In genomic region chr22:19844423-19845368, GRCh38 we compare ENCODE assay signal across 7 cellular contexts. TPM values are rescaled to one million over a fixed set of nuclear protein-coding genes. Genes with fewer than 3 reads are reported as not detected.
A peak's percentile ranks its signal among the peaks of the same experiment; 100 is the strongest.
DNase-seq lines count a peak whose midpoint lies in the region; ATAC-seq, FAIRE-seq and TF ChIP-seq lines count a peak whose summit lies in the region.

No MANE protein-coding gene starts in this region.

- no peak for DNase-seq in GM12891 (ENCODE audit: insufficient read length, low spot score)
- peak; percentile 80 for DNase-seq in UCSD-AML1 (lab: John Stamatoyannopoulos, UW; ENCODE audit: unreplicated experiment)
- DNase-seq in globus pallidus (ENCODE audit: low spot score) = peak; percentile 31
- peak; percentile 93 for DNase-seq in spleen
- DNase-seq in NCI-H748 (lab: John Stamatoyannopoulos, UW; ENCODE audit: unreplicated experiment) = no peak
- no peak for DNase-seq in NCI-H187 (lab: John Stamatoyannopoulos, UW)

- no peak for TF ChIP-seq POLR2A in GM12891 (IDR thresholded peaks at IDR 0.05; ENCODE audit: low read depth, low read length)
- no peak for TF ChIP-seq POLR2A in spleen (IDR thresholded peaks at IDR 0.05)

- intact Hi-C loops in spleen (cut with DNase I; ENCODE audit: low total_unique reads) = no loop called here

- WGBS in spleen, 5 donors = 17 to 36% (median 24%) methylated on average over 16 to 22 of the region's 22 CpGs

- H3K27ac ChIP-seq in spleen = peak overlapping the region; percentile 26 to 84 (median 75)

- H3K36me3 ChIP-seq in spleen = peaks cover 0 to 16% (median 0%) of the 10 kb centered on the region in 6 donors

- peak; percentile 52 for FAIRE-seq in GM12891 (lab: Jason Lieb, UNC)

- no peaks in the 10 kb centered on the region for H3K27me3 ChIP-seq in spleen (replicated peaks in 1 of 7)

- no peaks in the 10 kb centered on the region for H3K9me3 ChIP-seq in spleen

- peak overlapping the region in 1 of 8 donors; percentile 33 for H3K4me3 ChIP-seq in spleen

- peak in 2 of 11 experiments; percentile 19 to 21 for TF ChIP-seq CTCF in spleen (IDR thresholded peaks at IDR 0.05 in 8 of 11, conservative IDR thresholded peaks at IDR 0.05 in 3 of 11)

- H3K4me1 ChIP-seq in spleen = peaks cover 23 to 70% (median 52%) of the 10 kb centered on the region in 6 donors

- no peak for ATAC-seq in GM21529 (IDR thresholded peaks at IDR 0.05; ENCODE audit: unreplicated experiment)

TF ChIP-seq in GM12891, 5 proteins besides CTCF, POLR2A, EP300 and RAD21:
- TF ChIP-seq POU2F2 (IDR thresholded peaks at IDR 0.05; ENCODE audit: low read depth, low read length) = no peak
- TF ChIP-seq PAX5 (IDR thresholded peaks at IDR 0.05; ENCODE audit: insufficient read depth, low read length, severe bottlenecking) = no peak
- TF ChIP-seq SPI1 (IDR thresholded peaks at IDR 0.05; ENCODE audit: low read depth, low read length) = no peak
- no peak for TF ChIP-seq POLR2AphosphoS5 (IDR thresholded peaks at IDR 0.05; ENCODE audit: low read depth, low read length)
- no peak for TF ChIP-seq TAF1 (IDR thresholded peaks at IDR 0.05; ENCODE audit: low read depth, low read length)

RNA-seq across cellular contexts. Expression of gene GNB1L, which starts 10.0 kb away (rescaled TPM):
- polyA plus RNA-seq in GM12891 (2012; ENCODE audit: low read depth, missing spikeins) = 3.5 TPM
- 1 to 10 TPM; 5.7 to 8.1 (median 7.9) TPM for total RNA-seq in spleen
- 10 to 100 TPM in 2 of 3 donors, 1 to 10 TPM in 1; 7.7 to 10.4 (median 10.1) TPM for polyA plus RNA-seq in spleen

RNA-seq across cellular contexts. Expression of gene RTL10, which starts 10.0 kb away (rescaled TPM):
- 5.7 TPM for polyA plus RNA-seq in GM12891 (2012; ENCODE audit: low read depth, missing spikeins)
- 10 to 100 TPM; 17.0 to 22.9 (median 18.8) TPM for total RNA-seq in spleen
- polyA plus RNA-seq in spleen = 10 to 100 TPM in 2 of 3 donors, 1 to 10 TPM in 1; 8.3 to 13.4 (median 10.8) TPM

Comparison
In these comparisons a context has a peak if more than half of its experiments do, and no peak if none do; other contexts are left out.
1. DNase-seq: peak in UCSD-AML1 (single experiment), globus pallidus (single experiment) and spleen (single experiment); none in GM12891 (single experiment), NCI-H748 (single experiment) and NCI-H187 (0 of 2).